In the genomic region with DNA sequence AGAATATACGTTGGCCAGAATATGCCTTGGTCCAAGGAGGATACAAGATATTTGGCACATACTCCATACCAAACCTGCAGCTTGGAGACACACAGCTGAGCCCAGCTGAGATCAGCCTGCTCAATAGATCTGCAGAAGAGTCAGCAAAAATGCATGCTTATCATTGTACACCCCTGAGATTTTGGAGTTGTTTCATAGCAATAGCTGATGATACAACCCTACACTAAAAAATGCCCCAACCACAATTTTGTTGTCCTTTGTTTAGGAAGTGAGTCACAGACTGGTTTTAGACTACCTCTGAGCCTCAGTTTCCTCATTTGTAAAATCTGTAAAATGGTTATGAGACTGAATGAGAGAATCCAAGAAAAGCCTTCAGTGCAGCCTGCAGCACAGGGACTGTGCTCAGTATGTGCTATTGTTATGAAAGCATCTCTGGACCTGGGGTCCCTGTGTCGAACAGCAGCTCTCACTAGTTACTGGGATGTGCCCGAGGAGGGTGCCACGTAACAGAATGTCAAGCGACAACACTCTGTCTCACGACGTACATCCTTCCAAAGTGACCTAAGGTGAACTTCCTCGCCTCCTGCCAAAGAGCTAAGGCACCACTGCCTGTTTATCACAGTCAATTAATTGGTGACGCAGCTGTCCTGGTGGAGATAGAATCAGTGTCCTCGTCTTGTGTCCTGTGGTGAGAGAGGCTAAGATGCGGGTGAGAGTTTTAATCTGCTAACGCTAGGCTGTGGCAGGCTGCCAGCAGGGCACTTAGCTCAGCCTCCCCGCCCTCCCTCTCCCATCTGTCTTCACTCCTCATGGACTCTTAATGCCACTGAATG, we compare ENCODE assay signal across 9 cellular contexts. TPM values are rescaled to one million over a fixed set of nuclear protein-coding genes. Genes with fewer than 3 reads are reported as not detected.
DNase-seq lines count a peak whose midpoint lies in the region; ATAC-seq and TF ChIP-seq lines count a peak whose summit lies in the region.
"Had no signal": no experiment of that assay in that cellular context is flagged by ENCODE, and none has a peak within 500 bp of the region (broad histone marks: within the 10 kb centered on the region; RNA-seq: fewer than 3 reads in every experiment).

No MANE protein-coding gene starts in this region.

- intact Hi-C loops in right cardiac atrium (cut with DNase I): loop anchor here in 1 of 4 donors (10.0 kb wide), 1 partner anchor 331 kb away; the partner anchor contains the start of gene INTS6

- peak overlapping the region; percentile 63 for H3K4me3 ChIP-seq in SK-N-MC
- H3K4me3 ChIP-seq in right cardiac atrium (ENCODE audit: low read length): no peak overlapping the region
- no peak overlapping the region for H3K4me3 ChIP-seq in upper lobe of left lung
- H3K4me3 ChIP-seq: A549 had no signal

- H3K4me1 ChIP-seq in right cardiac atrium (ENCODE audit: control insufficient read depth, insufficient read depth, low read length) (peaks cover 16% of the 10 kb centered on the region), upper lobe of left lung (peaks cover 13 to 18% (median 16%) of the 10 kb centered on the region in 4 donors)
- H3K4me1 ChIP-seq: A549 had no signal

- no peak for TF ChIP-seq CTCF in upper lobe of left lung (IDR thresholded peaks at IDR 0.05)

- H3K27me3 ChIP-seq in right cardiac atrium (ENCODE audit: control insufficient read depth, insufficient read depth): no peaks in the 10 kb centered on the region
- no peaks in the 10 kb centered on the region for H3K27me3 ChIP-seq in upper lobe of left lung

- peak; percentile 78 to 88 for ATAC-seq in right cardiac atrium
- peak; percentile 20 to 65 for ATAC-seq in upper lobe of left lung (ENCODE audit: low FRiP score in 2 of 2)
- no peak for ATAC-seq in HG03196 (IDR thresholded peaks at IDR 0.05; ENCODE audit: unreplicated experiment)
- ATAC-seq: A549 had no signal

- peak in 2 of 4 donors; percentile 54 to 70 for TF ChIP-seq EP300 in upper lobe of left lung (IDR thresholded peaks at IDR 0.05)

- TF ChIP-seq POLR2A in upper lobe of left lung (IDR thresholded peaks at IDR 0.05): no peak

- H3K9me3 ChIP-seq in SK-N-MC (ENCODE audit: low read depth, low read length) (no peaks in the 10 kb centered on the region), right cardiac atrium (ENCODE audit: control insufficient read depth, low read length) (no peaks in the 10 kb centered on the region), upper lobe of left lung (no peaks in the 10 kb centered on the region)
- H3K9me3 ChIP-seq: A549 had no signal

- H3K36me3 ChIP-seq in SK-N-MC (ENCODE audit: insufficient read depth, low read length): no peaks in the 10 kb centered on the region
- H3K36me3 ChIP-seq in upper lobe of left lung: no peaks in the 10 kb centered on the region

- 16% methylated on average over 13 of the region's 13 CpGs for WGBS in right cardiac atrium
- 47 to 53% methylated on average over 12 to 13 of the region's 13 CpGs for WGBS in upper lobe of left lung, 2 donors

- H3K27ac ChIP-seq in SK-N-MC: peak overlapping the region; percentile 84; the same call in 1 of the 2 replicates
- peak overlapping the region; percentile 85 for H3K27ac ChIP-seq in right cardiac atrium (ENCODE audit: low read length)
- H3K27ac ChIP-seq in upper lobe of left lung: peak overlapping the region; percentile 44 to 61 (median 56)
- H3K27ac ChIP-seq: A549 had no signal

- DNase-seq in NCI-H526 (lab: John Stamatoyannopoulos, UW) (peak; percentile 15 to 48), NCI-H526 treated with DMSO at 0.1 percent for 48 hours (lab: John Stamatoyannopoulos, UW) (no peak), SK-N-MC (ENCODE audit: low read depth, low spot score) (peak; percentile 69), right cardiac atrium (peak; percentile 73 to 89 (median 81)), upper lobe of left lung (peak in 1 of 2 donors; percentile 54), NAMALWA (ENCODE audit: low spot score) (no peak)
- DNase-seq in stimulated activated CD4-positive, alpha-beta T cell treated with anti-CD3 and anti-CD28 coated beads, Interleukin-15, amount 100 ng/mL, for 24 hours: no peak

- no peak overlapping the region for H3K9ac ChIP-seq in SK-N-MC (ENCODE audit: insufficient read length)

RNA-seq across cellular contexts. Expression of gene DHRS12, which starts 18.2 kb away (rescaled TPM):
- total RNA-seq in right cardiac atrium (10 to 100 TPM; 11.1 to 13.6 (median 12.2) TPM), upper lobe of left lung (10 to 100 TPM; 11.7 to 19.1 (median 17.6) TPM)
- polyA plus RNA-seq in right cardiac atrium: 16.5 TPM

RNA-seq across cellular contexts. Expression of gene TMEM272, which starts 59.2 kb away (rescaled TPM):
- total RNA-seq in right cardiac atrium (1 to 10 TPM; 2.7 to 8.2 (median 4.7) TPM), upper lobe of left lung (under 1 TPM in 3 of 6 donors, not detected in 3; 0.13 to 0.44 (median 0.17) TPM)
- polyA plus RNA-seq in right cardiac atrium: 3.4 TPM
- polyA plus RNA-seq: A549 had no signal

Comparison
In these comparisons a context has a peak if more than half of its experiments do, and no peak if none do; other contexts are left out.
1. DNase-seq: peak in NCI-H526 (2 of 2), SK-N-MC (single experiment) and right cardiac atrium (3 of 3); none in NCI-H526 treated with DMSO at 0.1 percent for 48 hours (single experiment), NAMALWA (single experiment) and stimulated activated CD4-positive, alpha-beta T cell treated with anti-CD3 and anti-CD28 coated beads, Interleukin-15, amount 100 ng/mL, for 24 hours (single experiment).
2. Peak in every context shown above with its lines, with median percentiles within 50 percentile points of each other: H3K27ac ChIP-seq.